13 cellular contexts compared by ENCODE assay signal in the genomic region with DNA sequence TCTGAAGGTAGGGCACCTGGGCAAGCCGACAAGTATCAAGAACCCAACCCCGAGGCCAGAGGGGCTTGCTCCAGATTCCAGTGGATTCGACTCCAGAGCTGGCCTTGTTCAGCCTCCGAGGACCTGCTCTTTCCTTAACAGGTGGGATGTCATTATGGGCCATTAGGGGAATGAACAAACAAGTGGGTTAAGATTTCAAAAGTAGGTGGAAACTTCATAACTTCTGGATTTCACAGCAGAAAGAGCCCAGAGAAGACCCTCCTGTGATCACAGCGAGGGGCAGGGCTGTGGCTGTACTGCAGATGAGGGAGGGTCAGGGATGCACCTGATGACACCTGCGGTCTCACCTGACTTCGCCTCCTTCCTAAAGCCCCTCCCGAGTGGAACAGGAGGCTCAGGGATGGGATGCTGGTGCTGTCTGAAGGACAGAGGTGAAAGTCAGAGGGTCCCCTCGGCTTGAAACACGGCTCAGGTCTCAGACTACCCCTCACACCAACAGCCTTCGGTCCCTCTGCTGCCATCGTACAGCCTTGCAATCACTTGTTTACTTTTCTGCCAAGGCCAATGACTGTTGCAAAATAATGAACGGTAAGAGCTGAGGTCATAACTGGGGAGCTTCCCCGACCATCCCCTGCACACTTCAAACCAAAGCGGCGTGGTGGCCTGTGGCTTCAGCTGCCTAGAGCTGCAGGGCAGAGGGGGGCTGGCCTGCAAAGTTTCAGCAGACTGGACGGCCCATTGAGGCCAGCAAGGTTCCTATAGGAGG. TPM values are rescaled to one million over a fixed set of nuclear protein-coding genes. Genes with fewer than 3 reads are reported as not detected.
DNase-seq lines count a peak whose midpoint lies in the region; ATAC-seq, FAIRE-seq and TF ChIP-seq lines count a peak whose summit lies in the region.
"Had no signal": no experiment of that assay in that cellular context is flagged by ENCODE, and none has a peak within 500 bp of the region (broad histone marks: within the 10 kb centered on the region; RNA-seq: fewer than 3 reads in every experiment).

No MANE protein-coding gene starts in this region.

- peaks cover 0 to 31% of the 10 kb centered on the region in 2 experiments; a peak in 2 of 3 replicates for H3K36me3 ChIP-seq in HEK293 (ENCODE audit: control insufficient read depth in 2 of 2, insufficient read depth in 1 of 2, low read length in 2 of 2)
- peaks cover 0 to 8% of the 10 kb centered on the region in 2 donors for H3K36me3 ChIP-seq in gastrocnemius medialis
- H3K36me3 ChIP-seq: vagina had no signal

- H3K27ac ChIP-seq in HEK293 (ENCODE audit: extremely low read depth, low read depth, low read length) = no peak overlapping the region
- H3K27ac ChIP-seq in cingulate gyrus (ENCODE audit: low read depth, low read length) = peak overlapping the region; percentile 52
- peak overlapping the region; percentile 64 to 92 (median 76) for H3K27ac ChIP-seq in gastrocnemius medialis
- H3K27ac ChIP-seq: ascending aorta, epithelial cell of prostate, parathyroid adenoma, vagina had no signal

- H3K4me3 ChIP-seq in HEK293 (ENCODE audit: low read depth, low read length) = no peak overlapping the region
- no peak overlapping the region for H3K4me3 ChIP-seq in gastrocnemius medialis
- H3K4me3 ChIP-seq: ascending aorta, vagina had no signal

- DNase-seq in NCI-H345 (lab: John Stamatoyannopoulos, UW) (peak; percentile 60), gastrocnemius medialis (no peak), D721Med (ENCODE audit: insufficient read length, low spot score) (no peak), AG20443 (ENCODE audit: low spot score) (no peak)
- DNase-seq: islet precursor cell had no signal

- TF ChIP-seq POLR2A in gastrocnemius medialis (IDR thresholded peaks at IDR 0.05) = no peak

- no peak for FAIRE-seq in D721Med (lab: Jason Lieb, UNC)
- FAIRE-seq: H54 had no signal

- TF ChIP-seq CTCF in HEK293 (tag by site-specific recombination; IDR thresholded peaks at IDR 0.05) (no peak), gastrocnemius medialis (IDR thresholded peaks at IDR 0.05 in 4 of 5, conservative IDR thresholded peaks at IDR 0.05 in 1 of 5) (no peak), D721Med (IDR thresholded peaks at IDR 0.05; ENCODE audit: insufficient read depth, missing control alignments) (no peak)

- H3K27me3 ChIP-seq in gastrocnemius medialis = no peaks in the 10 kb centered on the region
- H3K27me3 ChIP-seq: ascending aorta, vagina had no signal

- ATAC-seq in gastrocnemius medialis (no peak), esophagus mucosa (no peak)

- intact Hi-C loops in gastrocnemius medialis (cut with DNase I; ENCODE audit: low total_unique reads) = no loop called here

- H3K9me3 ChIP-seq in HEK293 (ENCODE audit: control insufficient read depth, insufficient read depth, low read depth, low read length) (no peaks in the 10 kb centered on the region), gastrocnemius medialis (no peaks in the 10 kb centered on the region)
- H3K9me3 ChIP-seq: ascending aorta, vagina had no signal

- in situ Hi-C loops in gastrocnemius medialis (cut with MboI; ENCODE audit: low sequenced_read_pairs in 4 of 4) = loop anchor here in 1 of 4 donors (25.0 kb wide), 1 partner anchor 158 kb away; no protein-coding TSS in a partner anchor

- POLR2A ChIA-PET in HEK293 (lab: Yijun Ruan, JAX) = interaction anchor here (1.4 kb wide), 1 partner anchor 92 kb away, joined by 3 read pairs; no protein-coding TSS in a partner anchor

- H3K4me1 ChIP-seq in HEK293 (ENCODE audit: control insufficient read depth, insufficient read depth, low read length) (peaks cover 9% of the 10 kb centered on the region), gastrocnemius medialis (peaks cover 46 to 47% of the 10 kb centered on the region in 2 donors)
- H3K4me1 ChIP-seq: parathyroid adenoma had no signal

- CTCF ChIA-PET in HEK293 (lab: Yijun Ruan, JAX) = interaction anchor here (0.5 to 2.3 kb wide), 6 partner anchors 13 to 406 kb away, joined by 3 to 14 read pairs (median 4); no protein-coding TSS in a partner anchor

TF ChIP-seq in HEK293, 187 proteins besides CTCF, POLR2A, EP300 and RAD21 (continues in another document):
- TF ChIP-seq ZNF530 (tag by site-specific recombination; IDR thresholded peaks at IDR 0.05; ENCODE audit: low read depth) (no peak), ZNF140 (tag by site-specific recombination; IDR thresholded peaks at IDR 0.05) (no peak), KLF10 (tag by site-specific recombination; IDR thresholded peaks at IDR 0.05) (no peak), ZNF391 (tag by site-specific recombination; IDR thresholded peaks at IDR 0.05; ENCODE audit: borderline replicate concordance, low read depth) (no peak), ZNF596 (tag by site-specific recombination; IDR thresholded peaks at IDR 0.05) (no peak), ZNF354C (tag by site-specific recombination; IDR thresholded peaks at IDR 0.05; ENCODE audit: borderline replicate concordance, low read depth) (no peak), ZNF114 (tag by site-specific recombination; IDR thresholded peaks at IDR 0.05) (no peak), ZNF10 (tag by site-specific recombination; IDR thresholded peaks at IDR 0.05) (0 out of 2 replicates have a peak, but pooled peaks have one; percentile 35), ZSCAN30 (tag by site-specific recombination; IDR thresholded peaks at IDR 0.05) (no peak), ZSCAN5A (tag by site-specific recombination; IDR thresholded peaks at IDR 0.05) (no peak), REPIN1 (tag by site-specific recombination; IDR thresholded peaks at IDR 0.05; ENCODE audit: low read depth) (no peak), ZNF585B (tag by site-specific recombination; IDR thresholded peaks at IDR 0.05) (no peak)
- TF ChIP-seq, protein P1, sequence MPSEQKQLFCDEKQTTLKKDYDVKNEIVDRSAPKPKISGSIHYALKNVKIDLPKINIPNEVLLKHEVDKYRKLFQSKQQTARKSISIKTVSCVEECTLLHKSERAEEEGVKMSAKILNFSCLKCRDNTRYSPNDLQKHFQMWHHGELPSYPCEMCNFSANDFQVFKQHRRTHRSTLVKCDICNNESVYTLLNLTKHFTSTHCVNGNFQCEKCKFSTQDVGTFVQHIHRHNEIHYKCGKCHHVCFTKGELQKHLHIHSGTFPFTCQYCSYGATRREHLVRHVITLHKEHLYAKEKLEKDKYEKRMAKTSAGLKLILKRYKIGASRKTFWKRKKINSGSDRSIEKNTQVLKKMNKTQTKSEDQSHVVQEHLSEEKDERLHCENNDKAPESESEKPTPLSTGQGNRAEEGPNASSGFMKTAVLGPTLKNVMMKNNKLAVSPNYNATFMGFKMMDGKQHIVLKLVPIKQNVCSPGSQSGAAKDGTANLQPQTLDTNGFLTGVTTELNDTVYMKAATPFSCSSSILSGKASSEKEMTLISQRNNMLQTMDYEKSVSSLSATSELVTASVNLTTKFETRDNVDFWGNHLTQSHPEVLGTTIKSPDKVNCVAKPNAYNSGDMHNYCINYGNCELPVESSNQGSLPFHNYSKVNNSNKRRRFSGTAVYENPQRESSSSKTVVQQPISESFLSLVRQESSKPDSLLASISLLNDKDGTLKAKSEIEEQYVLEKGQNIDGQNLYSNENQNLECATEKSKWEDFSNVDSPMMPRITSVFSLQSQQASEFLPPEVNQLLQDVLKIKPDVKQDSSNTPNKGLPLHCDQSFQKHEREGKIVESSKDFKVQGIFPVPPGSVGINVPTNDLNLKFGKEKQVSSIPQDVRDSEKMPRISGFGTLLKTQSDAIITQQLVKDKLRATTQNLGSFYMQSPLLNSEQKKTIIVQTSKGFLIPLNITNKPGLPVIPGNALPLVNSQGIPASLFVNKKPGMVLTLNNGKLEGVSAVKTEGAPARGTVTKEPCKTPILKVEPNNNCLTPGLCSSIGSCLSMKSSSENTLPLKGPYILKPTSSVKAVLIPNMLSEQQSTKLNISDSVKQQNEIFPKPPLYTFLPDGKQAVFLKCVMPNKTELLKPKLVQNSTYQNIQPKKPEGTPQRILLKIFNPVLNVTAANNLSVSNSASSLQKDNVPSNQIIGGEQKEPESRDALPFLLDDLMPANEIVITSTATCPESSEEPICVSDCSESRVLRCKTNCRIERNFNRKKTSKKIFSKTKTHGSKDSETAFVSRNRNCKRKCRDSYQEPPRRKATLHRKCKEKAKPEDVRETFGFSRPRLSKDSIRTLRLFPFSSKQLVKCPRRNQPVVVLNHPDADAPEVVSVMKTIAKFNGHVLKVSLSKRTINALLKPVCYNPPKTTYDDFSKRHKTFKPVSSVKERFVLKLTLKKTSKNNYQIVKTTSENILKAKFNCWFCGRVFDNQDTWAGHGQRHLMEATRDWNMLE (tag by site-specific recombination; conservative IDR thresholded peaks at IDR 0.05; ENCODE audit: low read depth) = no peak
- TF ChIP-seq, protein P2, sequence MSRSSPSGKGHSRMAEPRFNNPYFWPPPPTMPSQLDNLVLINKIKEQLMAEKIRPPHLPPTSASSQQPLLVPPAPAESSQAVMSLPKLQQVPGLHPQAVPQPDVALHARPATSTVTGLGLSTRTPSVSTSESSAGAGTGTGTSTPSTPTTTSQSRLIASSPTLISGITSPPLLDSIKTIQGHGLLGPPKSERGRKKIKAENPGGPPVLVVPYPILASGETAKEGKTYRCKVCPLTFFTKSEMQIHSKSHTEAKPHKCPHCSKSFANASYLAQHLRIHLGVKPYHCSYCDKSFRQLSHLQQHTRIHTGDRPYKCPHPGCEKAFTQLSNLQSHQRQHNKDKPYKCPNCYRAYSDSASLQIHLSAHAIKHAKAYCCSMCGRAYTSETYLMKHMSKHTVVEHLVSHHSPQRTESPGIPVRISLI (tag by site-specific recombination; IDR thresholded peaks at IDR 0.05) = no peak

RNA-seq across cellular contexts. Expression of gene PAM16, which starts 5.5 kb away (rescaled TPM):
- total RNA-seq in gastrocnemius medialis (100 to 1,000 TPM; 112 to 174 (median 132) TPM), esophagus mucosa (34.3 TPM)

RNA-seq across cellular contexts. Expression of gene VASN, which starts 26.0 kb away (rescaled TPM):
- total RNA-seq in gastrocnemius medialis (10 to 100 TPM in 1 of 4 donors, 1 to 10 TPM in 3; 2.4 to 12.8 (median 3.7) TPM), esophagus mucosa (16.6 TPM)

RNA-seq across cellular contexts. Expression of gene GLIS2, which starts 29.8 kb away (rescaled TPM):
- total RNA-seq in gastrocnemius medialis (under 1 TPM in 3 of 4 donors, not detected in 1; 0.81 to 0.95 (median 0.95) TPM), esophagus mucosa (0.80 TPM)
